Comparison of ENCODE assay signal across 8 cellular contexts in the genomic region with DNA sequence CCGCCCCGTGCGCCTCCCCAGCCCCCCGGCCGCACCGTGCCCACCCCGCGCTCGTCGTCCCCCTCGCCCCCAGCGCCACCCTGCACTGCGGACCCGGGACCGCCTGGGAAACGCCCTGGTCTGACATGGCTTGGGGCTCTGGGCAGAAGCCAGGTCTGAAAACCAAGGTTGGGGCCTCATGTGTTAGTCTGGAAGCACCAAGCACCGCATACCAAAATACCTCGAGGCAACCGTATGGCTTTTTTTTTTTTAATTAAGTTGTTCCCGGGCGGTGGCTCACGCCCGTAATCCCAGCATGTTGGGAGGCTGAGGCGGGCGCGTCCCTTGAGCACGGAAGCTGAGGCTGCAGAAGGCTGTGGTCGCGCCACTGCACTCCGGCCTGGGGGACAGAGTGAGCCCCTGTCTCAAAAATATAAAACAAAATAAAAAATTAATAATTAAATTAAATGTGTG.
A peak's percentile ranks its signal among the peaks of the same experiment; 100 is the strongest.
DNase-seq lines count a peak whose midpoint lies in the region; ATAC-seq, FAIRE-seq and TF ChIP-seq lines count a peak whose summit lies in the region.

No MANE protein-coding gene starts in this region.

- intact Hi-C loops in mammary epithelial cell (cut with micrococcal nuclease) (loop anchor here (1.0 kb wide), 1 partner anchor 110 kb away; no protein-coding TSS in a partner anchor), HepG2 (cut with micrococcal nuclease; ENCODE audit: unreplicated experiment) (loop anchor here (1.0 kb wide), 2 partner anchors 74 to 96 kb away; no protein-coding TSS in a partner anchor), thyroid gland (cut with DNase I) (loop anchor here (2.0 kb wide), 1 partner anchor 74 kb away; no protein-coding TSS in a partner anchor)

- H3K4me3 ChIP-seq in mammary epithelial cell (replicated peaks in 1 of 3; ENCODE audit: insufficient read depth in 1 of 3, low read depth in 2 of 3, low read length in 3 of 3) (peak overlapping the region; percentile 23 to 30 (median 24)), HepG2 (replicated peaks in 1 of 3; ENCODE audit: insufficient read depth in 1 of 3, low read depth in 2 of 3, low read length in 3 of 3) (peak overlapping the region; percentile 53 to 76 (median 68); a peak in 5 of 6 replicates), thyroid gland (replicated peaks in 1 of 3) (peak overlapping the region in 2 of 3 donors; percentile 4 to 50)

- 0% methylated on average over 8 of the region's 30 CpGs for WGBS in mammary epithelial cell (ENCODE audit: low coverage, missing lambda C conversion rate)
- under 1% methylated on average over 14 of the region's 30 CpGs for whole genome bisulfite sequencing in HepG2 (ENCODE audit: low lambda C conversion rate)
- 11 to 12% methylated on average over 27 to 28 of the region's 30 CpGs for WGBS in thyroid gland, 2 donors

- H3K9me3 Mint-ChIP-seq in HFFc6: no peaks in the 10 kb centered on the region; the same call in 1 of the 2 replicates

- H4K20me1 ChIP-seq in mammary epithelial cell (ENCODE audit: insufficient read depth, low read length): no peaks in the 10 kb centered on the region
- no peaks in the 10 kb centered on the region for H4K20me1 ChIP-seq in HepG2 (ENCODE audit: insufficient read depth, low read length)

- no peaks in the 10 kb centered on the region; the same call in none of the 2 replicates for H3K27me3 Mint-ChIP-seq in HFFc6 (ENCODE audit: insufficient read depth)

- TF ChIP-seq EP300 in HepG2 (IDR thresholded peaks at IDR 0.05; ENCODE audit: low read depth in 2 of 2, low read length in 2 of 2) (no peak), HepG2 (CRISPR knock-in tag; IDR thresholded peaks at IDR 0.05; ENCODE audit: borderline replicate concordance) (no peak)

- no peak for TF ChIP-seq RAD21 in HepG2 (CRISPR knock-in tag; IDR thresholded peaks at IDR 0.05)

- H3K9me3 ChIP-seq in mammary epithelial cell (replicated peaks; ENCODE audit: insufficient read depth, low read length) (no peaks in the 10 kb centered on the region), HepG2 (ENCODE audit: low read length) (no peaks in the 10 kb centered on the region), thyroid gland (no peaks in the 10 kb centered on the region)

- CTCF ChIA-PET in mammary epithelial cell (lab: Charles Lee; ENCODE audit: low non-redundant PET) (interaction anchor here (0.6 kb wide), 1 partner anchor 24 kb away, joined by 3 read pairs; no protein-coding TSS in a partner anchor), HepG2 (lab: Yijun Ruan, JAX; ENCODE audit: low intra/inter-chr PET ratio, low total read pairs) (interaction anchor here (0.8 kb wide), 1 partner anchor 109 kb away, joined by 6 read pairs; no protein-coding TSS in a partner anchor)

- TF ChIP-seq POLR2A in HepG2 (IDR thresholded peaks at IDR 0.05; ENCODE audit: insufficient read depth in 1 of 2, low read depth in 2 of 2, low read length in 2 of 2) (peak in 1 of 2 experiments; percentile 0; a peak in 1 of 4 replicates), thyroid gland (IDR thresholded peaks at IDR 0.05) (no peak)

- H3K27me3 ChIP-seq in mammary epithelial cell (ENCODE audit: insufficient read depth, low read length) (no peaks in the 10 kb centered on the region), HepG2 (ENCODE audit: control insufficient read depth in 1 of 2, insufficient read depth in 2 of 2, low read length in 2 of 2) (no peaks in the 10 kb centered on the region; a peak in 1 of 5 replicates), thyroid gland (no peaks in the 10 kb centered on the region)

- peak overlapping the region; percentile 85 for H3K4me3 Mint-ChIP-seq in HFFc6

- peaks cover 67% of the 10 kb centered on the region for H3K4me1 Mint-ChIP-seq in HFFc6 (ENCODE audit: low read depth)

- no peaks in the 10 kb centered on the region for H3K36me3 ChIP-seq in mammary epithelial cell (ENCODE audit: insufficient read depth, low read length)
- H3K36me3 ChIP-seq in HepG2 (replicated peaks in 1 of 2; ENCODE audit: control insufficient read depth in 1 of 2, insufficient read depth in 2 of 2, low read length in 2 of 2): no peaks in the 10 kb centered on the region
- H3K36me3 ChIP-seq in thyroid gland: no peaks in the 10 kb centered on the region

- BruUV-seq in mammary epithelial cell (replicated peaks; lab: Mats Ljungman, UMichigan) (TSS peak; percentile 53), HepG2 (replicated peaks; lab: Mats Ljungman, UMichigan) (no TSS peak)

- FAIRE-seq in HepG2 (lab: Jason Lieb, UNC): no peak

- peaks cover 8% of the 10 kb centered on the region; the same call in 1 of the 2 replicates for H3K36me3 Mint-ChIP-seq in HFFc6 (ENCODE audit: low read depth)

- H3K79me2 ChIP-seq in mammary epithelial cell (ENCODE audit: insufficient read depth, low read length): peaks cover 17% of the 10 kb centered on the region
- H3K79me2 ChIP-seq in HepG2 (ENCODE audit: insufficient read depth, low read length): peaks cover 30% of the 10 kb centered on the region

- H3K27ac Mint-ChIP-seq in HFFc6: peak overlapping the region; percentile 97

- H3K27ac ChIP-seq in mammary epithelial cell (ENCODE audit: insufficient read depth, low read depth, low read length) (peak overlapping the region; percentile 98), HepG2 (ENCODE audit: extremely low read length, insufficient read depth, low read length) (peak overlapping the region; percentile 98), thyroid gland (peak overlapping the region; percentile 90 to 99 (median 99))

- H3K9ac ChIP-seq in mammary epithelial cell (ENCODE audit: insufficient read depth, low read length) (peak overlapping the region; percentile 41), HepG2 (ENCODE audit: insufficient read depth, low read depth, low read length) (peak overlapping the region; percentile 97)

- dilution Hi-C loops in mammary epithelial cell (cut with HindIII; ENCODE audit: low sequenced_read_pairs): no loop called here

- in situ Hi-C loops in mammary epithelial cell (cut with MboI; ENCODE audit: low sequenced_read_pairs in 2 of 2) (loop anchor here (5.0 to 10.0 kb wide), 2 partner anchors 104 to 106 kb away; no protein-coding TSS in a partner anchor), HepG2 (cut with HindIII; ENCODE audit: extremely low pct_ligation_motif_present, low pct_unique_long_range_greater_than_20kb) (no loop called here)

- H3K4me1 ChIP-seq in mammary epithelial cell (ENCODE audit: insufficient read depth, low read length): peaks cover 39% of the 10 kb centered on the region
- peaks cover 52% of the 10 kb centered on the region for H3K4me1 ChIP-seq in HepG2 (ENCODE audit: insufficient read depth, low read length)
- H3K4me1 ChIP-seq in thyroid gland: peaks cover 36 to 52% of the 10 kb centered on the region in 2 donors

- DNase-seq in NOMO-1 (lab: John Stamatoyannopoulos, UW; ENCODE audit: unreplicated experiment in 2 of 2): peak; percentile 65 to 73
- no peak for DNase-seq in NOMO-1 treated with dmso at 0.1 percent for 144 hours (lab: John Stamatoyannopoulos, UW; ENCODE audit: unreplicated experiment)
- DNase-seq in HFFc6: peak; percentile 28
- DNase-seq in NCI-H446 (lab: John Stamatoyannopoulos, UW): peak; percentile 49 to 64
- peak; percentile 62 for DNase-seq in mammary epithelial cell
- no peak for DNase-seq in HepG2 (ENCODE audit: low spot score)
- DNase-seq in thyroid gland: no peak
- no peak for DNase-seq in activated CD4-positive, CD25-positive, alpha-beta regulatory T cell treated with anti-CD3 and anti-CD28 coated beads, Interleukin-2, amount 50 U/mL, for 72 hours

- H2AFZ ChIP-seq in mammary epithelial cell (ENCODE audit: low read depth, low read length): peak overlapping the region; percentile 80
- H2AFZ ChIP-seq in HepG2 (ENCODE audit: low read length): no peak overlapping the region

- H3K4me2 ChIP-seq in mammary epithelial cell (ENCODE audit: insufficient read depth, low read depth, low read length): peak overlapping the region; percentile 77
- peak overlapping the region; percentile 98 for H3K4me2 ChIP-seq in HepG2 (ENCODE audit: low read depth, low read length)

- POLR2A ChIA-PET in HepG2 (lab: Yijun Ruan, JAX): interaction anchor here (0.8 to 5.8 kb wide), 18 partner anchors 9 to 142 kb away, joined by 3 to 211 read pairs (median 12); partner anchors contain the start of gene CHD2

- TF ChIP-seq CTCF in HFFc6 (IDR thresholded peaks at IDR 0.05): no peak
- TF ChIP-seq CTCF in mammary epithelial cell (conservative IDR thresholded peaks at IDR 0.05 in 1 of 2, IDR thresholded peaks at IDR 0.05 in 1 of 2; ENCODE audit: extremely low read depth in 1 of 2, insufficient read depth in 1 of 2, low read depth in 1 of 2, low read length in 2 of 2): no peak
- TF ChIP-seq CTCF in HepG2 (CRISPR knock-in tag; IDR thresholded peaks at IDR 0.05): no peak
- TF ChIP-seq CTCF in thyroid gland (IDR thresholded peaks at IDR 0.05): no peak

- ATAC-seq in HepG2: peak; percentile 10

TF ChIP-seq in HepG2, 621 proteins besides CTCF, POLR2A, EP300 and RAD21 (continues in another document):
- TF ChIP-seq ZSCAN22 (CRISPR knock-in tag; IDR thresholded peaks at IDR 0.05) (0 out of 2 replicates have a peak, but pooled peaks have one; percentile 10), MIER3 (CRISPR knock-in tag; IDR thresholded peaks at IDR 0.05; ENCODE audit: borderline replicate concordance) (no peak), ZNF7 (CRISPR knock-in tag; IDR thresholded peaks at IDR 0.05) (no peak), PTBP1 (IDR thresholded peaks at IDR 0.05; ENCODE audit: low read depth, low read length, poor library complexity, severe bottlenecking) (peak; percentile 1)
- TF ChIP-seq, protein P1, sequence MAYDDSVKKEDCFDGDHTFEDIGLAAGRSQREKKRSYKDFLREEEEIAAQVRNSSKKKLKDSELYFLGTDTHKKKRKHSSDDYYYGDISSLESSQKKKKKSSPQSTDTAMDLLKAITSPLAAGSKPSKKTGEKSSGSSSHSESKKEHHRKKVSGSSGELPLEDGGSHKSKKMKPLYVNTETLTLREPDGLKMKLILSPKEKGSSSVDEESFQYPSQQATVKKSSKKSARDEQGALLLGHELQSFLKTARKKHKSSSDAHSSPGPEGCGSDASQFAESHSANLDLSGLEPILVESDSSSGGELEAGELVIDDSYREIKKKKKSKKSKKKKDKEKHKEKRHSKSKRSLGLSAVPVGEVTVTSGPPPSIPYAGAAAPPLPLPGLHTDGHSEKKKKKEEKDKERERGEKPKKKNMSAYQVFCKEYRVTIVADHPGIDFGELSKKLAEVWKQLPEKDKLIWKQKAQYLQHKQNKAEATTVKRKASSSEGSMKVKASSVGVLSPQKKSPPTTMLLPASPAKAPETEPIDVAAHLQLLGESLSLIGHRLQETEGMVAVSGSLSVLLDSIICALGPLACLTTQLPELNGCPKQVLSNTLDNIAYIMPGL (CRISPR knock-in tag; IDR thresholded peaks at IDR 0.05; ENCODE audit: borderline replicate concordance in 1 of 2, low read depth in 1 of 2): peak in 1 of 2 experiments; percentile 15; a peak in 1 of 4 replicates

Comparison
In these comparisons a context has a peak if more than half of its experiments do, and no peak if none do; other contexts are left out.
1. DNase-seq: peak in NOMO-1 (2 of 2), HFFc6 (single experiment), NCI-H446 (2 of 2) and mammary epithelial cell (single experiment); none in NOMO-1 treated with dmso at 0.1 percent for 144 hours (single experiment), HepG2 (single experiment), thyroid gland (0 of 2) and activated CD4-positive, CD25-positive, alpha-beta regulatory T cell treated with anti-CD3 and anti-CD28 coated beads, Interleukin-2, amount 50 U/mL, for 72 hours (single experiment).
2. Peak in every context shown above with its lines, with median percentiles within 50 percentile points of each other: H3K27ac ChIP-seq and H3K4me3 ChIP-seq.